Comparison of ENCODE assay signal across 17 cellular contexts in the genomic region with DNA sequence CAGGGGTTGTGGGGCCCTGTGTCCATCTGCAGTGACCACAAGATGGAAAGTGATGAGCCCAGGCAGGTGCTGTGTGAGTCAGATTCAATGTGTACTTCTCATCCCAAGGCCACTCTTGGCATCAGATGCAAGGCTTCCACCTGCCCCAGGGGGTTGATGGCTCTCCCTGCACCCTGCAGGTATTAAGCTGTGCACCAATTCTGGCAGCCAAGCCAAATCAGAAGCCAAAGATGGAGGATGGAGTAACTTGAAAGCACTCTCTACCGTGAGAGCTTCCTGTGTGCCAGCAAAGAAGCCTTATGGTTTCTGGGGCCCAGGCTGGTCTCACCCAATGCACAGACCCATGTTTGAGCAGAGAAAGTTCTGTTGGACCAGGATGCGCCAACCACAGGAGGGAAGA. TPM values are rescaled to one million over a fixed set of nuclear protein-coding genes. Genes with fewer than 3 reads are reported as not detected.
A peak's percentile ranks its signal among the peaks of the same experiment; 100 is the strongest.
DNase-seq lines count a peak whose midpoint lies in the region; ATAC-seq and TF ChIP-seq lines count a peak whose summit lies in the region.
"Had no signal": no experiment of that assay in that cellular context is flagged by ENCODE, and none has a peak within 500 bp of the region (broad histone marks: within the 10 kb centered on the region; RNA-seq: fewer than 3 reads in every experiment).

No MANE protein-coding gene starts in this region.

- TF ChIP-seq POLR2A in esophagus muscularis mucosa (IDR thresholded peaks at IDR 0.05; ENCODE audit: low read depth): no peak

- TF ChIP-seq CTCF in C4-2B (conservative IDR thresholded peaks at IDR 0.05): no peak
- TF ChIP-seq CTCF in esophagus muscularis mucosa (IDR thresholded peaks at IDR 0.05): no peak

- no peaks in the 10 kb centered on the region for H3K4me1 ChIP-seq in esophagus muscularis mucosa

- 100% methylated on average over 2 of the region's 2 CpGs for WGBS in esophagus muscularis mucosa

- no peak for TF ChIP-seq EP300 in esophagus muscularis mucosa (IDR thresholded peaks at IDR 0.05)

- H3K27me3 ChIP-seq in esophagus muscularis mucosa: no peaks in the 10 kb centered on the region

- ATAC-seq in left colon (no peak), HG02623 (IDR thresholded peaks at IDR 0.05; ENCODE audit: unreplicated experiment) (no peak)

- no peaks in the 10 kb centered on the region for H3K36me3 ChIP-seq in esophagus muscularis mucosa

- intact Hi-C loops in esophagus muscularis mucosa (cut with DNase I): no loop called here
- intact Hi-C loops in left colon (cut with DNase I, micrococcal nuclease): no loop called here

- peak overlapping the region; percentile 74 for H3K27ac ChIP-seq in C4-2B
- H3K27ac ChIP-seq in esophagus muscularis mucosa (replicated peaks in 1 of 4): no peak overlapping the region
- H3K27ac ChIP-seq: HL-60 had no signal

- DNase-seq in DMS53 (lab: John Stamatoyannopoulos, UW) (peak; percentile 12), DMS53 treated with DMSO at 0.1 percent for 48 hours (lab: John Stamatoyannopoulos, UW; ENCODE audit: unreplicated experiment) (no peak), NCI-H2196 treated with DMSO at 0.1 percent for 48 hours (lab: John Stamatoyannopoulos, UW; ENCODE audit: unreplicated experiment) (peak; percentile 10), esophagus muscularis mucosa (ENCODE audit: extremely low spot score) (peak; percentile 62), left colon (no peak), HT-29 (ENCODE audit: low spot score) (no peak)
- DNase-seq: CD4-positive, alpha-beta memory T cell; DMS 273 treated with DMSO at 0.1 percent for 48 hours; HCEC 1CT; NCI-H1105 treated with DMSO at 0.1 percent for 48 hours; NCI-H1930; NCI-H2171 treated with DMSO at 0.1 percent for 48 hours; NCI-H510A; NCI-H82 had no signal

- H3K9me3 ChIP-seq in esophagus muscularis mucosa: no peaks in the 10 kb centered on the region

- H3K4me3 ChIP-seq in esophagus muscularis mucosa: no peak overlapping the region

RNA-seq across cellular contexts. Expression of a gene that starts 44.3 kb away (rescaled TPM):
- 1 to 10 TPM in 3 of 4 donors, under 1 TPM in 1; 0.92 to 6.8 (median 2.5) TPM for total RNA-seq in esophagus muscularis mucosa
- 10 to 100 TPM; 30.7 to 45.6 TPM for total RNA-seq in left colon
- 0.05 and 0.13 TPM in 2 replicates for total RNA-seq in HT-29 (2014; rRNA removed; shearing (Covaris generic))

Comparison
In these comparisons a context has a peak if more than half of its experiments do, and no peak if none do; other contexts are left out.
1. DNase-seq: peak in DMS53 (single experiment), NCI-H2196 treated with DMSO at 0.1 percent for 48 hours (single experiment) and esophagus muscularis mucosa (single experiment); none in DMS53 treated with DMSO at 0.1 percent for 48 hours (single experiment), left colon (0 of 2) and HT-29 (single experiment).
2. RNA of a gene that starts 44.3 kb away (total RNA-seq): 30.7 to 45.6 TPM in left colon; 0.92 to 6.8 TPM in esophagus muscularis mucosa and 0.05 to 0.13 TPM in HT-29; every median in the first group is over 4 times any median in the second.